13 cellular contexts compared by ENCODE assay signal in genomic region chr7:40827217-40828085, GRCh38.
DNase-seq lines count a peak whose midpoint lies in the region; ATAC-seq, FAIRE-seq and TF ChIP-seq lines count a peak whose summit lies in the region.
"Had no signal": no experiment of that assay in that cellular context is flagged by ENCODE, and none has a peak within 500 bp of the region (broad histone marks: within the 10 kb centered on the region; RNA-seq: fewer than 3 reads in every experiment).

No MANE protein-coding gene starts in this region.

- peak overlapping the region; percentile 14; the same call in 1 of the 2 replicates for H3K27ac ChIP-seq in GM23338 (ENCODE audit: low read depth)
- peak overlapping the region in 19 of 21 experiments; percentile 29 to 85 (median 64) for H3K27ac ChIP-seq in skin epidermis
- H3K27ac ChIP-seq: body of pancreas had no signal

- ATAC-seq in GM23338 (peak; percentile 62), GM19023 (IDR thresholded peaks at IDR 0.05; ENCODE audit: unreplicated experiment) (no peak)
- ATAC-seq: body of pancreas, K562 had no signal

- no peaks in the 10 kb centered on the region for H3K79me2 ChIP-seq in GM23338 (replicated peaks; ENCODE audit: insufficient read depth)

- FAIRE-seq in GM19239 (lab: Jason Lieb, UNC): no peak
- FAIRE-seq: K562 had no signal

- H4K20me1 ChIP-seq in GM23338 (replicated peaks; ENCODE audit: insufficient read depth): no peaks in the 10 kb centered on the region

- no peaks in the 10 kb centered on the region for H3K9me3 Mint-ChIP-seq in GM23338

- H3K4me1 ChIP-seq in GM23338 (ENCODE audit: insufficient read depth): peaks cover 26% of the 10 kb centered on the region
- H3K4me1 ChIP-seq: body of pancreas had no signal

- H3K4me2 ChIP-seq in GM23338: peak overlapping the region; percentile 45

- no peak for TF ChIP-seq CTCF in GM23338 (conservative IDR thresholded peaks at IDR 0.05; ENCODE audit: low read depth in 2 of 2)

- H3K4me1 Mint-ChIP-seq in GM23338: peaks cover 30% of the 10 kb centered on the region
- H3K4me1 Mint-ChIP-seq: activated CD4-positive, alpha-beta T cell treated with anti-CD3 and anti-CD28 coated beads, Interleukin-2, amount 10 ng/mL, durations not matched to agents 24 days and 14 days had no signal

- peak; percentile 16 for DNase-seq in GM23338 (ENCODE audit: low spot score)
- peak; percentile 42 for DNase-seq in amniotic epithelial cell (ENCODE audit: low read depth)
- DNase-seq in glomerular visceral epithelial cell (ENCODE audit: extremely low spot score): peak; percentile 51
- no peak for DNase-seq in midbrain (lab: John Stamatoyannopoulos, UW)
- no peak for DNase-seq in superior temporal gyrus (ENCODE audit: extremely low spot score)
- DNase-seq in GM19239 (ENCODE audit: insufficient read length, low spot score): no peak
- DNase-seq: activated CD4-positive, alpha-beta T cell treated with anti-CD3 and anti-CD28 coated beads, Interleukin-2, amount 10 ng/mL, durations not matched to agents 24 days and 14 days; body of pancreas; stomach had no signal

- no peaks in the 10 kb centered on the region for H3K27me3 ChIP-seq in GM23338 (ENCODE audit: insufficient read depth)
- H3K27me3 ChIP-seq: body of pancreas, Peyer's patch, stomach had no signal

- no peaks in the 10 kb centered on the region for H3K36me3 ChIP-seq in GM23338 (ENCODE audit: insufficient read depth)
- H3K36me3 ChIP-seq: Peyer's patch, stomach had no signal

- H3K27me3 Mint-ChIP-seq in GM23338 (ENCODE audit: insufficient read depth, low read depth, poor library complexity): peaks cover 4% of the 10 kb centered on the region
- H3K27me3 Mint-ChIP-seq: activated CD4-positive, alpha-beta T cell treated with anti-CD3 and anti-CD28 coated beads, Interleukin-2, amount 10 ng/mL, durations not matched to agents 24 days and 14 days had no signal

- H2AFZ ChIP-seq in GM23338: peak overlapping the region; percentile 11

- no peak overlapping the region for H3K4me3 Mint-ChIP-seq in GM23338
- H3K4me3 Mint-ChIP-seq: activated CD4-positive, alpha-beta T cell treated with anti-CD3 and anti-CD28 coated beads, Interleukin-2, amount 10 ng/mL, durations not matched to agents 24 days and 14 days had no signal

- H3K4me3 ChIP-seq in GM23338 (no peak overlapping the region), skin epidermis (no peak overlapping the region)
- H3K4me3 ChIP-seq: body of pancreas, K562, Peyer's patch, stomach had no signal

- peaks cover 4% of the 10 kb centered on the region for H3K9me2 ChIP-seq in GM23338 (ENCODE audit: insufficient read depth)

- peak overlapping the region; percentile 74 for H3K27ac Mint-ChIP-seq in GM23338
- H3K27ac Mint-ChIP-seq: activated CD4-positive, alpha-beta T cell treated with anti-CD3 and anti-CD28 coated beads, Interleukin-2, amount 10 ng/mL, durations not matched to agents 24 days and 14 days had no signal

- no peaks in the 10 kb centered on the region for H3K36me3 Mint-ChIP-seq in GM23338 (ENCODE audit: low read depth)

- H3F3A ChIP-seq in GM23338 (replicated peaks; ENCODE audit: low read depth): no peaks in the 10 kb centered on the region

TF ChIP-seq in GM23338, 12 proteins besides CTCF, POLR2A, EP300 and RAD21:
- TF ChIP-seq JUNB (IDR thresholded peaks at IDR 0.05; ENCODE audit: unreplicated experiment) (no peak), STAT1 (IDR thresholded peaks at IDR 0.05; ENCODE audit: unreplicated experiment) (no peak), NANOG (IDR thresholded peaks at IDR 0.05; ENCODE audit: borderline replicate concordance) (no peak)
- TF ChIP-seq, protein P1, sequence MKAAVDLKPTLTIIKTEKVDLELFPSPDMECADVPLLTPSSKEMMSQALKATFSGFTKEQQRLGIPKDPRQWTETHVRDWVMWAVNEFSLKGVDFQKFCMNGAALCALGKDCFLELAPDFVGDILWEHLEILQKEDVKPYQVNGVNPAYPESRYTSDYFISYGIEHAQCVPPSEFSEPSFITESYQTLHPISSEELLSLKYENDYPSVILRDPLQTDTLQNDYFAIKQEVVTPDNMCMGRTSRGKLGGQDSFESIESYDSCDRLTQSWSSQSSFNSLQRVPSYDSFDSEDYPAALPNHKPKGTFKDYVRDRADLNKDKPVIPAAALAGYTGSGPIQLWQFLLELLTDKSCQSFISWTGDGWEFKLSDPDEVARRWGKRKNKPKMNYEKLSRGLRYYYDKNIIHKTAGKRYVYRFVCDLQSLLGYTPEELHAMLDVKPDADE (IDR thresholded peaks at IDR 0.05): no peak
- TF ChIP-seq, protein P2, sequence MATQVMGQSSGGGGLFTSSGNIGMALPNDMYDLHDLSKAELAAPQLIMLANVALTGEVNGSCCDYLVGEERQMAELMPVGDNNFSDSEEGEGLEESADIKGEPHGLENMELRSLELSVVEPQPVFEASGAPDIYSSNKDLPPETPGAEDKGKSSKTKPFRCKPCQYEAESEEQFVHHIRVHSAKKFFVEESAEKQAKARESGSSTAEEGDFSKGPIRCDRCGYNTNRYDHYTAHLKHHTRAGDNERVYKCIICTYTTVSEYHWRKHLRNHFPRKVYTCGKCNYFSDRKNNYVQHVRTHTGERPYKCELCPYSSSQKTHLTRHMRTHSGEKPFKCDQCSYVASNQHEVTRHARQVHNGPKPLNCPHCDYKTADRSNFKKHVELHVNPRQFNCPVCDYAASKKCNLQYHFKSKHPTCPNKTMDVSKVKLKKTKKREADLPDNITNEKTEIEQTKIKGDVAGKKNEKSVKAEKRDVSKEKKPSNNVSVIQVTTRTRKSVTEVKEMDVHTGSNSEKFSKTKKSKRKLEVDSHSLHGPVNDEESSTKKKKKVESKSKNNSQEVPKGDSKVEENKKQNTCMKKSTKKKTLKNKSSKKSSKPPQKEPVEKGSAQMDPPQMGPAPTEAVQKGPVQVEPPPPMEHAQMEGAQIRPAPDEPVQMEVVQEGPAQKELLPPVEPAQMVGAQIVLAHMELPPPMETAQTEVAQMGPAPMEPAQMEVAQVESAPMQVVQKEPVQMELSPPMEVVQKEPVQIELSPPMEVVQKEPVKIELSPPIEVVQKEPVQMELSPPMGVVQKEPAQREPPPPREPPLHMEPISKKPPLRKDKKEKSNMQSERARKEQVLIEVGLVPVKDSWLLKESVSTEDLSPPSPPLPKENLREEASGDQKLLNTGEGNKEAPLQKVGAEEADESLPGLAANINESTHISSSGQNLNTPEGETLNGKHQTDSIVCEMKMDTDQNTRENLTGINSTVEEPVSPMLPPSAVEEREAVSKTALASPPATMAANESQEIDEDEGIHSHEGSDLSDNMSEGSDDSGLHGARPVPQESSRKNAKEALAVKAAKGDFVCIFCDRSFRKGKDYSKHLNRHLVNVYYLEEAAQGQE (IDR thresholded peaks at IDR 0.05; ENCODE audit: unreplicated experiment): no peak

Comparison
In these comparisons a context has a peak if more than half of its experiments do, and no peak if none do; other contexts are left out.
1. DNase-seq: peak in GM23338 (single experiment), amniotic epithelial cell (single experiment) and glomerular visceral epithelial cell (single experiment); none in midbrain (single experiment), superior temporal gyrus (single experiment) and GM19239 (single experiment).